Comparison of ENCODE assay signal across 1 cellular context in the genomic region with DNA sequence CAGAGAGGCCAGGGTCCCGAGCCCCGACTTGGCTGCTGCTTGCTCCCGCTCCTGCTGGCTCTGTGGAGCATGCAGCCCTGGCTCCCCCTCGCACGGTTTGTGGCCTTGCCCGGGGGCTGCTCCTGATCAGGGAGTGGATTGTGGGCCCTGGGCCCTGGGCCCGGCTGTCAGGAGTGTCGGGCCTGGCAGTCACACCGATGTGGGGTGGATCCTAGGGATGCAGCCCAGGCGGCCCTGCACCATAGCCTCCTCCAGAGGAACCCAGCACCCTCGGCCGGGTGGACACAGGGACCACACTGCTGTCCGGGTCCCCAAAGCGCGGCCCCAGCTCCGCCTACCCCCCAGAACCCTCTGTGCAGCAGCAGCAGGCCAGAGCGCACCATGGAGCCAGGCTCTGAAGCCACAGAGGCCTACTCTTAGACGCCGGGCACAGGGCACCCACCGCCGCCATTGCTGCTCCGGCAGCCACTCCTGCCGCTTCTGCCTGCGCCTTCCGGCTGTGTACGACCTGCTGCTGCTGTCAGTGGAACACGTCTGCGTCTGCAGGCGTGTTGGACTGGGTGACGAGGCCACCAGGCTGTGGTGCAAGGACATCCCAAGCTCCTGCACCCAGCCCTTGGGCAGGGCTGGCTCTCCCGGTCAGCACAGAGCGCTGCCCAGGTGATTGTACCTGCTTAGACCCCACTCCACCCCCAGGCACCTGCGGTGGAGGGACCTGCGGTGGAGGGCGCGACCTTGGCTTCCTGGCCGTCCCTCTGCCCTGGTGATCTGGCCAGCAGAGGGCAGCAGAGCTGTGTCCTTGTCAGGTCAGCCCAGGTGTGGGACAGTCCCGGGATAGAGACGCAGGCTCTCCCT.
TF ChIP-seq lines count a peak whose summit lies in the region.

No MANE protein-coding gene starts in this region.

TF ChIP-seq in HepG2, 621 proteins besides CTCF, POLR2A, EP300 and RAD21 (continued from another document and continues in another):
- TF ChIP-seq ZMYM2 (CRISPR knock-in tag; IDR thresholded peaks at IDR 0.05) (no peak), ZNF124 (CRISPR knock-in tag; IDR thresholded peaks at IDR 0.05) (no peak), CEBPB (IDR thresholded peaks at IDR 0.05; ENCODE audit: borderline replicate concordance, low read depth, low read length) (no peak), ZSCAN31 (CRISPR knock-in tag; IDR thresholded peaks at IDR 0.05; ENCODE audit: low read depth) (no peak), ZNF547 (CRISPR knock-in tag; IDR thresholded peaks at IDR 0.05) (no peak), LCORL (IDR thresholded peaks at IDR 0.05) (no peak), LCORL (CRISPR knock-in tag; IDR thresholded peaks at IDR 0.05) (peak; percentile 46; the same call in 1 of the 2 replicates), MAF1 (CRISPR knock-in tag; IDR thresholded peaks at IDR 0.05; ENCODE audit: borderline replicate concordance) (no peak), MLLT10 (CRISPR knock-in tag; IDR thresholded peaks at IDR 0.05) (no peak), MXI1 (IDR thresholded peaks at IDR 0.05; ENCODE audit: borderline replicate concordance, low read depth, low read length) (no peak), SAFB2 (CRISPR knock-in tag; IDR thresholded peaks at IDR 0.05; ENCODE audit: borderline replicate concordance, low read depth) (no peak), ZNF138 (CRISPR knock-in tag; IDR thresholded peaks at IDR 0.05; ENCODE audit: low read depth) (no peak), ZNF501 (CRISPR knock-in tag; IDR thresholded peaks at IDR 0.05) (0 out of 2 replicates have a peak, but pooled peaks have one; percentile 12), NAIF1 (CRISPR knock-in tag; IDR thresholded peaks at IDR 0.05; ENCODE audit: borderline replicate concordance) (no peak), ZNF558 (CRISPR knock-in tag; IDR thresholded peaks at IDR 0.05; ENCODE audit: borderline replicate concordance) (no peak), NFYC (CRISPR knock-in tag; IDR thresholded peaks at IDR 0.05) (no peak), SOX6 (IDR thresholded peaks at IDR 0.05) (no peak), SOX6 (CRISPR knock-in tag; IDR thresholded peaks at IDR 0.05) (no peak), MAFK (conservative IDR thresholded peaks at IDR 0.05 in 1 of 2, IDR thresholded peaks at IDR 0.05 in 1 of 2; ENCODE audit: low read length in 2 of 2) (no peak), TGIF2 (CRISPR knock-in tag; IDR thresholded peaks at IDR 0.05) (no peak), NR1H2 (CRISPR knock-in tag; IDR thresholded peaks at IDR 0.05; ENCODE audit: borderline replicate concordance, low read depth) (no peak), ZNF616 (CRISPR knock-in tag; IDR thresholded peaks at IDR 0.05; ENCODE audit: low read depth) (no peak), GABPA (IDR thresholded peaks at IDR 0.05; ENCODE audit: low read depth, low read length) (no peak), GABPA (CRISPR knock-in tag; IDR thresholded peaks at IDR 0.05; ENCODE audit: low read depth) (no peak), CHD2 (IDR thresholded peaks at IDR 0.05; ENCODE audit: low read depth, low read length) (no peak), SIX4 (CRISPR knock-in tag; IDR thresholded peaks at IDR 0.05) (no peak), MIER3 (CRISPR knock-in tag; IDR thresholded peaks at IDR 0.05; ENCODE audit: borderline replicate concordance) (no peak), NFKBIZ (CRISPR knock-in tag; IDR thresholded peaks at IDR 0.05) (no peak; the same call in 1 of the 2 replicates), ZSCAN29 (CRISPR knock-in tag; conservative IDR thresholded peaks at IDR 0.05) (no peak), NR2F1 (CRISPR knock-in tag; IDR thresholded peaks at IDR 0.05) (0 out of 4 replicates have a peak, but pooled peaks of 1 of the 2 experiments have one; percentile 17), TAF1 (CRISPR knock-in tag; IDR thresholded peaks at IDR 0.05) (no peak)
- TF ChIP-seq, protein P1, sequence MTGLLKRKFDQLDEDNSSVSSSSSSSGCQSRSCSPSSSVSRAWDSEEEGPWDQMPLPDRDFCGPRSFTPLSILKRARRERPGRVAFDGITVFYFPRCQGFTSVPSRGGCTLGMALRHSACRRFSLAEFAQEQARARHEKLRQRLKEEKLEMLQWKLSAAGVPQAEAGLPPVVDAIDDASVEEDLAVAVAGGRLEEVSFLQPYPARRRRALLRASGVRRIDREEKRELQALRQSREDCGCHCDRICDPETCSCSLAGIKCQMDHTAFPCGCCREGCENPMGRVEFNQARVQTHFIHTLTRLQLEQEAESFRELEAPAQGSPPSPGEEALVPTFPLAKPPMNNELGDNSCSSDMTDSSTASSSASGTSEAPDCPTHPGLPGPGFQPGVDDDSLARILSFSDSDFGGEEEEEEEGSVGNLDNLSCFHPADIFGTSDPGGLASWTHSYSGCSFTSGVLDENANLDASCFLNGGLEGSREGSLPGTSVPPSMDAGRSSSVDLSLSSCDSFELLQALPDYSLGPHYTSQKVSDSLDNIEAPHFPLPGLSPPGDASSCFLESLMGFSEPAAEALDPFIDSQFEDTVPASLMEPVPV (CRISPR knock-in tag; IDR thresholded peaks at IDR 0.05): no peak
- TF ChIP-seq, protein P2, sequence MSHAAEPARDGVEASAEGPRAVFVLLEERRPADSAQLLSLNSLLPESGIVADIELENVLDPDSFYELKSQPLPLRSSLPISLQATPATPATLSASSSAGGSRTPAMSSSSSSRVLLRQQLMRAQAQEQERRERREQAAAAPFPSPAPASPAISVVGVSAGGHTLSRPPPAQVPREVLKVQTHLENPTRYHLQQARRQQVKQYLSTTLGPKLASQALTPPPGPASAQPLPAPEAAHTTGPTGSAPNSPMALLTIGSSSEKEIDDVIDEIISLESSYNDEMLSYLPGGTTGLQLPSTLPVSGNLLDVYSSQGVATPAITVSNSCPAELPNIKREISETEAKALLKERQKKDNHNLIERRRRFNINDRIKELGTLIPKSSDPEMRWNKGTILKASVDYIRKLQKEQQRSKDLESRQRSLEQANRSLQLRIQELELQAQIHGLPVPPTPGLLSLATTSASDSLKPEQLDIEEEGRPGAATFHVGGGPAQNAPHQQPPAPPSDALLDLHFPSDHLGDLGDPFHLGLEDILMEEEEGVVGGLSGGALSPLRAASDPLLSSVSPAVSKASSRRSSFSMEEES (CRISPR knock-in tag; IDR thresholded peaks at IDR 0.05): 0 out of 2 replicates have a peak, but pooled peaks have one; percentile 20
- TF ChIP-seq, protein P3, sequence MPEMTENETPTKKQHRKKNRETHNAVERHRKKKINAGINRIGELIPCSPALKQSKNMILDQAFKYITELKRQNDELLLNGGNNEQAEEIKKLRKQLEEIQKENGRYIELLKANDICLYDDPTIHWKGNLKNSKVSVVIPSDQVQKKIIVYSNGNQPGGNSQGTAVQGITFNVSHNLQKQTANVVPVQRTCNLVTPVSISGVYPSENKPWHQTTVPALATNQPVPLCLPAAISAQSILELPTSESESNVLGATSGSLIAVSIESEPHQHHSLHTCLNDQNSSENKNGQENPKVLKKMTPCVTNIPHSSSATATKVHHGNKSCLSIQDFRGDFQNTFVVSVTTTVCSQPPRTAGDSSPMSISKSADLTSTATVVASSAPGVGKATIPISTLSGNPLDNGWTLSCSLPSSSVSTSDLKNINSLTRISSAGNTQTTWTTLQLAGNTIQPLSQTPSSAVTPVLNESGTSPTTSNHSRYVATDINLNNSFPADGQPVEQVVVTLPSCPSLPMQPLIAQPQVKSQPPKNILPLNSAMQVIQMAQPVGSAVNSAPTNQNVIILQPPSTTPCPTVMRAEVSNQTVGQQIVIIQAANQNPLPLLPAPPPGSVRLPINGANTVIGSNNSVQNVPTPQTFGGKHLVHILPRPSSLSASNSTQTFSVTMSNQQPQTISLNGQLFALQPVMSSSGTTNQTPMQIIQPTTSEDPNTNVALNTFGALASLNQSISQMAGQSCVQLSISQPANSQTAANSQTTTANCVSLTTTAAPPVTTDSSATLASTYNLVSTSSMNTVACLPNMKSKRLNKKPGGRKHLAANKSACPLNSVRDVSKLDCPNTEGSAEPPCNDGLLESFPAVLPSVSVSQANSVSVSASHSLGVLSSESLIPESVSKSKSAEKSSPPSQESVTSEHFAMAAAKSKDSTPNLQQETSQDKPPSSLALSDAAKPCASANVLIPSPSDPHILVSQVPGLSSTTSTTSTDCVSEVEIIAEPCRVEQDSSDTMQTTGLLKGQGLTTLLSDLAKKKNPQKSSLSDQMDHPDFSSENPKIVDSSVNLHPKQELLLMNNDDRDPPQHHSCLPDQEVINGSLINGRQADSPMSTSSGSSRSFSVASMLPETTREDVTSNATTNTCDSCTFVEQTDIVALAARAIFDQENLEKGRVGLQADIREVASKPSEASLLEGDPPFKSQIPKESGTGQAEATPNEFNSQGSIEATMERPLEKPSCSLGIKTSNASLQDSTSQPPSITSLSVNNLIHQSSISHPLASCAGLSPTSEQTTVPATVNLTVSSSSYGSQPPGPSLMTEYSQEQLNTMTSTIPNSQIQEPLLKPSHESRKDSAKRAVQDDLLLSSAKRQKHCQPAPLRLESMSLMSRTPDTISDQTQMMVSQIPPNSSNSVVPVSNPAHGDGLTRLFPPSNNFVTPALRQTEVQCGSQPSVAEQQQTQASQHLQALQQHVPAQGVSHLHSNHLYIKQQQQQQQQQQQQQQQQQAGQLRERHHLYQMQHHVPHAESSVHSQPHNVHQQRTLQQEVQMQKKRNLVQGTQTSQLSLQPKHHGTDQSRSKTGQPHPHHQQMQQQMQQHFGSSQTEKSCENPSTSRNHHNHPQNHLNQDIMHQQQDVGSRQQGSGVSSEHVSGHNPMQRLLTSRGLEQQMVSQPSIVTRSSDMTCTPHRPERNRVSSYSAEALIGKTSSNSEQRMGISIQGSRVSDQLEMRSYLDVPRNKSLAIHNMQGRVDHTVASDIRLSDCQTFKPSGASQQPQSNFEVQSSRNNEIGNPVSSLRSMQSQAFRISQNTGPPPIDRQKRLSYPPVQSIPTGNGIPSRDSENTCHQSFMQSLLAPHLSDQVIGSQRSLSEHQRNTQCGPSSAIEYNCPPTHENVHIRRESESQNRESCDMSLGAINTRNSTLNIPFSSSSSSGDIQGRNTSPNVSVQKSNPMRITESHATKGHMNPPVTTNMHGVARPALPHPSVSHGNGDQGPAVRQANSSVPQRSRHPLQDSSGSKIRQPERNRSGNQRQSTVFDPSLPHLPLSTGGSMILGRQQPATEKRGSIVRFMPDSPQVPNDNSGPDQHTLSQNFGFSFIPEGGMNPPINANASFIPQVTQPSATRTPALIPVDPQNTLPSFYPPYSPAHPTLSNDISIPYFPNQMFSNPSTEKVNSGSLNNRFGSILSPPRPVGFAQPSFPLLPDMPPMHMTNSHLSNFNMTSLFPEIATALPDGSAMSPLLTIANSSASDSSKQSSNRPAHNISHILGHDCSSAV (CRISPR knock-in tag; IDR thresholded peaks at IDR 0.05; ENCODE audit: borderline replicate concordance): no peak
- TF ChIP-seq, protein P4, sequence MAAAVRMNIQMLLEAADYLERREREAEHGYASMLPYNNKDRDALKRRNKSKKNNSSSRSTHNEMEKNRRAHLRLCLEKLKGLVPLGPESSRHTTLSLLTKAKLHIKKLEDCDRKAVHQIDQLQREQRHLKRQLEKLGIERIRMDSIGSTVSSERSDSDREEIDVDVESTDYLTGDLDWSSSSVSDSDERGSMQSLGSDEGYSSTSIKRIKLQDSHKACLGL (CRISPR knock-in tag; IDR thresholded peaks at IDR 0.05): no peak
- TF ChIP-seq, protein P5, sequence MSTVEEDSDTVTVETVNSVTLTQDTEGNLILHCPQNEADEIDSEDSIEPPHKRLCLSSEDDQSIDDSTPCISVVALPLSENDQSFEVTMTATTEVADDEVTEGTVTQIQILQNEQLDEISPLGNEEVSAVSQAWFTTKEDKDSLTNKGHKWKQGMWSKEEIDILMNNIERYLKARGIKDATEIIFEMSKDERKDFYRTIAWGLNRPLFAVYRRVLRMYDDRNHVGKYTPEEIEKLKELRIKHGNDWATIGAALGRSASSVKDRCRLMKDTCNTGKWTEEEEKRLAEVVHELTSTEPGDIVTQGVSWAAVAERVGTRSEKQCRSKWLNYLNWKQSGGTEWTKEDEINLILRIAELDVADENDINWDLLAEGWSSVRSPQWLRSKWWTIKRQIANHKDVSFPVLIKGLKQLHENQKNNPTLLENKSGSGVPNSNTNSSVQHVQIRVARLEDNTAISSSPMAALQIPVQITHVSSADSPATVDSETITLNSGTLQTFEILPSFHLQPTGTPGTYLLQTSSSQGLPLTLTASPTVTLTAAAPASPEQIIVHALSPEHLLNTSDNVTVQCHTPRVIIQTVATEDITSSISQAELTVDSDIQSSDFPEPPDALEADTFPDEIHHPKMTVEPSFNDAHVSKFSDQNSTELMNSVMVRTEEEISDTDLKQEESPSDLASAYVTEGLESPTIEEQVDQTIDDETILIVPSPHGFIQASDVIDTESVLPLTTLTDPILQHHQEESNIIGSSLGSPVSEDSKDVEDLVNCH (CRISPR knock-in tag; IDR thresholded peaks at IDR 0.05): no peak
- TF ChIP-seq, protein P6, sequence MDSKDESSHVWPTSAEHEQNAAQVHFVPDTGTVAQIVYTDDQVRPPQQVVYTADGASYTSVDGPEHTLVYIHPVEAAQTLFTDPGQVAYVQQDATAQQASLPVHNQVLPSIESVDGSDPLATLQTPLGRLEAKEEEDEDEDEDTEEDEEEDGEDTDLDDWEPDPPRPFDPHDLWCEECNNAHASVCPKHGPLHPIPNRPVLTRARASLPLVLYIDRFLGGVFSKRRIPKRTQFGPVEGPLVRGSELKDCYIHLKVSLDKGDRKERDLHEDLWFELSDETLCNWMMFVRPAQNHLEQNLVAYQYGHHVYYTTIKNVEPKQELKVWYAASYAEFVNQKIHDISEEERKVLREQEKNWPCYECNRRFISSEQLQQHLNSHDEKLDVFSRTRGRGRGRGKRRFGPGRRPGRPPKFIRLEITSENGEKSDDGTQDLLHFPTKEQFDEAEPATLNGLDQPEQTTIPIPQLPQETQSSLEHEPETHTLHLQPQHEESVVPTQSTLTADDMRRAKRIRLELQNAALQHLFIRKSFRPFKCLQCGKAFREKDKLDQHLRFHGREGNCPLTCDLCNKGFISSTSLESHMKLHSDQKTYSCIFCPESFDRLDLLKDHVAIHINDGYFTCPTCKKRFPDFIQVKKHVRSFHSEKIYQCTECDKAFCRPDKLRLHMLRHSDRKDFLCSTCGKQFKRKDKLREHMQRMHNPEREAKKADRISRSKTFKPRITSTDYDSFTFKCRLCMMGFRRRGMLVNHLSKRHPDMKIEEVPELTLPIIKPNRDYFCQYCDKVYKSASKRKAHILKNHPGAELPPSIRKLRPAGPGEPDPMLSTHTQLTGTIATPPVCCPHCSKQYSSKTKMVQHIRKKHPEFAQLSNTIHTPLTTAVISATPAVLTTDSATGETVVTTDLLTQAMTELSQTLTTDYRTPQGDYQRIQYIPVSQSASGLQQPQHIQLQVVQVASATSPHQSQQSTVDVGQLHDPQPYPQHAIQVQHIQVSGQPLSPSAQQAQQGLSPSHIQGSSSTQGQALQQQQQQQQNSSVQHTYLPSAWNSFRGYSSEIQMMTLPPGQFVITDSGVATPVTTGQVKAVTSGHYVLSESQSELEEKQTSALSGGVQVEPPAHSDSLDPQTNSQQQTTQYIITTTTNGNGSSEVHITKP (CRISPR knock-in tag; IDR thresholded peaks at IDR 0.05; ENCODE audit: low read depth): no peak
